In genomic region chr1:2454227-2454626, GRCh38 we compare ENCODE assay signal across 2 cellular contexts.
A peak's percentile ranks its signal among the peaks of the same experiment; 100 is the strongest.
TF ChIP-seq lines count a peak whose summit lies in the region.

No MANE protein-coding gene starts in this region.

TF ChIP-seq in HepG2, 621 proteins besides CTCF, POLR2A, EP300 and RAD21:
- TF ChIP-seq CSRNP2 (CRISPR knock-in tag; conservative IDR thresholded peaks at IDR 0.05; ENCODE audit: low read depth) (no peak), RAD51 (IDR thresholded peaks at IDR 0.05; ENCODE audit: borderline replicate concordance) (peak; percentile 28; the same call in 1 of the 2 replicates), ZNF687 (CRISPR knock-in tag; IDR thresholded peaks at IDR 0.05) (0 out of 2 replicates have a peak, but pooled peaks have one; percentile 13), ZNF326 (CRISPR knock-in tag; IDR thresholded peaks at IDR 0.05; ENCODE audit: borderline replicate concordance) (no peak), USF2 (IDR thresholded peaks at IDR 0.05; ENCODE audit: low read depth, low read length) (peak; percentile 22; the same call in 1 of the 2 replicates), USF2 (CRISPR knock-in tag; IDR thresholded peaks at IDR 0.05; ENCODE audit: borderline replicate concordance) (no peak), MNT (IDR thresholded peaks at IDR 0.05) (peak; percentile 70)

TF ChIP-seq in H1, 55 proteins besides CTCF, POLR2A, EP300 and RAD21:
- no peak for TF ChIP-seq ZNF274 (IDR thresholded peaks at IDR 0.05; ENCODE audit: borderline replicate concordance, extremely low read depth, low read length)
- no peak for TF ChIP-seq EGR1 (IDR thresholded peaks at IDR 0.05; ENCODE audit: borderline replicate concordance, low read depth, low read length)
- no peak for TF ChIP-seq FOSL1 (IDR thresholded peaks at IDR 0.05; ENCODE audit: insufficient read depth, low read depth, low read length)
- TF ChIP-seq SIRT6 (IDR thresholded peaks at IDR 0.05; ENCODE audit: low read length), result no peak
- TF ChIP-seq CREB1 (IDR thresholded peaks at IDR 0.05), result no peak
- TF ChIP-seq ASH2L (IDR thresholded peaks at IDR 0.05; ENCODE audit: low read length), result no peak
- no peak for TF ChIP-seq ATF2 (IDR thresholded peaks at IDR 0.05; ENCODE audit: low read length)
